ENCODE assay signal across 1 cellular context in the genomic region with DNA sequence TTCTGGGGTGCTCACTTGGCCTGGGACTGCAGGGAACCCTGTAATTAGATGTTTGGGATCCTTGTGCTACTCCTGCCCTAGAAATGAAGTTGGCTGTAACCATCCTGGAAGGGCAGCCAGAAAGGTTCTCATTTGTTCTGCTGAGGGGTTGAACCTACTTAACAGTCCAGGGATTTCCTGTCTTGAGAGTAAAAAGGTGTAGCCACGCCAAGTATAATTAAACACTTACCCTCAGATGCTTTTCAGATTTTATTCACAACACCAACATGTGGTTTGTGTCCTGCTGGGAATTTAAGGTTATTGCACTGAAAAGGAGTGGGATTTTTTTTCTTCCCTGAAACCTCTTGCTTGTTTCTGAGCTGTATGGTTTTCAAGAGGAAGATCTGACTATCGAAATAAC.
TF ChIP-seq lines count a peak whose summit lies in the region.

No MANE protein-coding gene starts in this region.

TF ChIP-seq in IMR-90, 13 proteins besides CTCF, POLR2A, EP300 and RAD21 (continued from another document):
- TF ChIP-seq MXI1 (IDR thresholded peaks at IDR 0.05; ENCODE audit: borderline replicate concordance, low read depth, low read length) (no peak), CHD1 (IDR thresholded peaks at IDR 0.05; ENCODE audit: low read depth, low read length) (no peak), USF2 (IDR thresholded peaks at IDR 0.05; ENCODE audit: low read depth, low read length) (no peak), RCOR1 (IDR thresholded peaks at IDR 0.05; ENCODE audit: insufficient replicate concordance, low read length) (no peak), ELK1 (IDR thresholded peaks at IDR 0.05; ENCODE audit: borderline replicate concordance, low read depth, low read length) (no peak)
TF ChIP-seq in IMR-90: peak in this region for 0.
